1 cellular context compared by ENCODE assay signal in genomic region chr14:53916239-53916638, GRCh38.
TF ChIP-seq lines count a peak whose summit lies in the region.

No MANE protein-coding gene starts in this region.

TF ChIP-seq in HepG2, 621 proteins besides CTCF, POLR2A, EP300 and RAD21 (continued from another document):
- TF ChIP-seq PCBP1 (IDR thresholded peaks at IDR 0.05; ENCODE audit: borderline replicate concordance, low read depth, low read length) (no peak), ARID5B (CRISPR knock-in tag; IDR thresholded peaks at IDR 0.05) (0 out of 2 replicates have a peak, but pooled peaks have one; percentile 17), ZNF547 (CRISPR knock-in tag; IDR thresholded peaks at IDR 0.05) (no peak), ZBTB7B (CRISPR knock-in tag; IDR thresholded peaks at IDR 0.05) (no peak), CREM (IDR thresholded peaks at IDR 0.05) (peak; percentile 26; the same call in 1 of the 2 replicates), CREM (CRISPR knock-in tag; IDR thresholded peaks at IDR 0.05) (no peak), ZFP36L2 (CRISPR knock-in tag; IDR thresholded peaks at IDR 0.05) (no peak), ZBTB44 (CRISPR knock-in tag; IDR thresholded peaks at IDR 0.05) (no peak), ZHX2 (IDR thresholded peaks at IDR 0.05; ENCODE audit: low read depth) (no peak), ZHX2 (CRISPR knock-in tag; IDR thresholded peaks at IDR 0.05; ENCODE audit: borderline replicate concordance) (no peak), MZF1 (CRISPR knock-in tag; IDR thresholded peaks at IDR 0.05; ENCODE audit: borderline replicate concordance) (no peak), ZKSCAN1 (IDR thresholded peaks at IDR 0.05; ENCODE audit: low read length) (no peak), NR2F2 (IDR thresholded peaks at IDR 0.05; ENCODE audit: borderline replicate concordance, low read depth) (no peak)
